34 cellular contexts compared by ENCODE assay signal in the genomic region with DNA sequence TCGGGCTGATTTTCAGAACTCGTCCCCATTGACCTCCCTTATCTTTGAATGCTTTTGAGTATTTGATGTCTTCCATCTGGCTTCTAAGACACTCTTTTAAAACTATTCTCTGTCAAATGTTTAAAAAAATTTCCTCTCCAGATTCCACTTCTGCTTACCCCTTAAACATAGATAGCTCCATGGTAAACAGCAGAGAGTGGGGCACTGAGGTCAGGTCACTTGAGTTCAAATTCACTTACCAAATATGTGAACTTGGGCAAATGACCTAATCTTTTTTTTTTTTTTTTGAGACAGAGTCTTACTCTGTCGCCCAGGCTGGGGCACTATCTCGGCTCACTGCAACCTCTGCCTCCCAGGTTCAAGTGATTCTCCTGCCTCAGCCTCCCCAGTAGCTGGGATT.
"Had no signal": no experiment of that assay in that cellular context is flagged by ENCODE, and none has a peak within 500 bp of the region (broad histone marks: within the 10 kb centered on the region; RNA-seq: fewer than 3 reads in every experiment).

No MANE protein-coding gene starts in this region.

- H3K4me1 Mint-ChIP-seq: activated B cell treated with CpG ODN at 0.5 μM for 24 hours; activated CD8-positive, alpha-beta memory T cell treated with anti-CD3 and anti-CD28 coated beads, Interleukin-2, amount 10 ng/mL, durations not matched to agents 7 days and 5 days; central memory CD8-positive, alpha-beta T cell; T-helper 17 cell had no signal

- DNase-seq: activated B cell treated with CpG ODN at 0.5 μM for 24 hours; activated CD4-positive, alpha-beta T cell treated with anti-CD3 and anti-CD28 coated beads for 48 hours; activated CD4-positive, alpha-beta T cell treated with anti-CD3 and anti-CD28 coated beads, Interleukin-2, amount 50 U/mL, for 1 hour; activated CD4-positive, alpha-beta T cell treated with anti-CD3 and anti-CD28 coated beads, Interleukin-2, amount 50 U/mL, for 48 hours; activated CD8-positive, alpha-beta memory T cell treated with anti-CD3 and anti-CD28 coated beads, Interleukin-2, amount 10 ng/mL, durations not matched to agents 7 days and 5 days; activated CD8-positive, alpha-beta memory T cell treated with anti-CD3 and anti-CD28 coated beads, Interleukin-2, amount 50 U/mL, for 4 hours; activated CD8-positive, alpha-beta T cell treated with anti-CD3 and anti-CD28 coated beads, Interleukin-2, amount 10 ng/mL, durations not matched to agents 7 days and 5 days; activated gamma-delta T cell treated with Interleukin-2 at 50 U/mL for 16 hours; activated naive CD4-positive, alpha-beta T cell treated with anti-CD3 and anti-CD28 coated beads, Interleukin-2, amount 50 U/mL, for 16 hours; activated naive CD4-positive, alpha-beta T cell treated with Interleukin-2 at 50 U/mL for 16 hours; activated T-cell treated with anti-CD3 and anti-CD28 coated beads, Interleukin-2, amount 50 U/mL, for 1 hour; activated T-cell treated with anti-CD3 and anti-CD28 coated beads, Interleukin-2, amount 50 U/mL, for 48 hours; amniotic stem cell; anterior cingulate cortex; brain microvascular endothelial cell; dorsolateral prefrontal cortex; effector memory CD4-positive, alpha-beta T cell; endodermal cell; foreskin fibroblast; gastrocnemius medialis; glutamatergic neuron; T-helper 1 cell; T-helper 17 cell; T1000; WERI-Rb-1 had no signal

- H3K27me3 ChIP-seq: brain microvascular endothelial cell, dorsolateral prefrontal cortex, gastrocnemius medialis had no signal

- H3K9me3 ChIP-seq: gastrocnemius medialis had no signal

- H3K4me3 ChIP-seq: coronary artery, dorsolateral prefrontal cortex, gastrocnemius medialis had no signal

- ATAC-seq: activated CD4-positive, CD25-positive, alpha-beta regulatory T cell treated with anti-CD3 and anti-CD28 coated beads, Interleukin-2, amount 50 U/mL, for 24 hours; activated CD8-positive, alpha-beta memory T cell treated with anti-CD3 and anti-CD28 coated beads, Interleukin-2, amount 10 ng/mL, durations not matched to agents 7 days and 5 days; activated CD8-positive, alpha-beta T cell treated with anti-CD3 and anti-CD28 coated beads, Interleukin-2, amount 10 ng/mL, durations not matched to agents 7 days and 5 days; esophagus mucosa; gastrocnemius medialis; T-helper 17 cell had no signal

- H3K4me3 Mint-ChIP-seq: activated B cell treated with CpG ODN at 0.5 μM for 24 hours; activated CD8-positive, alpha-beta memory T cell treated with anti-CD3 and anti-CD28 coated beads, Interleukin-2, amount 10 ng/mL, durations not matched to agents 7 days and 5 days; activated CD8-positive, alpha-beta T cell treated with anti-CD3 and anti-CD28 coated beads, Interleukin-2, amount 10 ng/mL, durations not matched to agents 7 days and 5 days; activated naive CD8-positive, alpha-beta T cell; activated T-helper 1 cell treated with anti-CD3 and anti-CD28 coated beads, Interleukin-12 subunit alpha, Interleukin-12 subunit beta, Interleukin-2, Interleukin-4 antibody, amounts not matched to agents 30 ng/mL and 10 ng/mL and 1 ng/mL, durations not matched to agents 14 hours and 24 hours and 36 hours; central memory CD8-positive, alpha-beta T cell; dendritic cell treated with granulocyte-macrophage colony-stimulating factor and Interleukin-4, amounts not matched to agents 40 ng/mL and 50 ng/mL, for 4 days; endodermal cell; T-helper 17 cell; T-helper 2 cell treated with Interferon-gamma antibody and Interleukin-4, amounts not matched to agents 5 μg/mL and 100 μg/mL, for 36 hours had no signal

- H3K27ac ChIP-seq: brain microvascular endothelial cell, coronary artery, dorsolateral prefrontal cortex, gastrocnemius medialis, WERI-Rb-1 had no signal

- H3K36me3 Mint-ChIP-seq: activated CD8-positive, alpha-beta memory T cell treated with anti-CD3 and anti-CD28 coated beads, Interleukin-2, amount 10 ng/mL, durations not matched to agents 7 days and 5 days; activated naive CD8-positive, alpha-beta T cell had no signal

- H3K27ac Mint-ChIP-seq: activated B cell treated with CpG ODN at 0.5 μM for 24 hours; activated CD8-positive, alpha-beta memory T cell treated with anti-CD3 and anti-CD28 coated beads, Interleukin-2, amount 10 ng/mL, durations not matched to agents 7 days and 5 days; activated CD8-positive, alpha-beta T cell treated with anti-CD3 and anti-CD28 coated beads, Interleukin-2, amount 10 ng/mL, durations not matched to agents 7 days and 5 days; activated naive CD8-positive, alpha-beta T cell; activated T-helper 1 cell treated with anti-CD3 and anti-CD28 coated beads, Interleukin-12 subunit alpha, Interleukin-12 subunit beta, Interleukin-2, Interleukin-4 antibody, amounts not matched to agents 30 ng/mL and 10 ng/mL and 1 ng/mL, durations not matched to agents 14 hours and 24 hours and 36 hours; activated T-helper 2 cell treated with anti-CD3 and anti-CD28 coated beads, Interferon-gamma antibody, Interleukin-2, Interleukin-4, amounts not matched to agents 10 μg/mL and 5 μg/mL and 100 μg/mL, durations not matched to agents 14 hours and 24 hours and 36 hours; dendritic cell treated with granulocyte-macrophage colony-stimulating factor and Interleukin-4, amounts not matched to agents 40 ng/mL and 50 ng/mL, for 4 days; endodermal cell; T-helper 17 cell; T-helper 2 cell treated with Interferon-gamma antibody and Interleukin-4, amounts not matched to agents 5 μg/mL and 100 μg/mL, for 36 hours had no signal

- H3K4me1 ChIP-seq: gastrocnemius medialis had no signal

- H3K27me3 Mint-ChIP-seq: activated CD8-positive, alpha-beta memory T cell treated with anti-CD3 and anti-CD28 coated beads, Interleukin-2, amount 10 ng/mL, durations not matched to agents 7 days and 5 days; activated naive CD8-positive, alpha-beta T cell; central memory CD8-positive, alpha-beta T cell; dendritic cell treated with granulocyte-macrophage colony-stimulating factor and Interleukin-4, amounts not matched to agents 40 ng/mL and 50 ng/mL, for 4 days; T-helper 17 cell had no signal

- H3K9me3 Mint-ChIP-seq: activated B cell treated with CpG ODN at 0.5 μM for 24 hours; activated T-helper 1 cell treated with anti-CD3 and anti-CD28 coated beads, Interleukin-12 subunit alpha, Interleukin-12 subunit beta, Interleukin-2, Interleukin-4 antibody, amounts not matched to agents 30 ng/mL and 10 ng/mL and 1 ng/mL, durations not matched to agents 14 hours and 24 hours and 36 hours; activated T-helper 2 cell treated with anti-CD3 and anti-CD28 coated beads, Interferon-gamma antibody, Interleukin-2, Interleukin-4, amounts not matched to agents 10 μg/mL and 5 μg/mL and 100 μg/mL, durations not matched to agents 14 hours and 24 hours and 36 hours; central memory CD8-positive, alpha-beta T cell; endodermal cell; T-helper 2 cell treated with Interferon-gamma antibody and Interleukin-4, amounts not matched to agents 5 μg/mL and 100 μg/mL, for 36 hours had no signal

- H3K36me3 ChIP-seq: brain microvascular endothelial cell, gastrocnemius medialis, WERI-Rb-1 had no signal
